In genomic region chr11:86923993-86924766, GRCh38 we compare ENCODE assay signal across 1 cellular context.
A peak's percentile ranks its signal among the peaks of the same experiment; 100 is the strongest.
TF ChIP-seq lines count a peak whose summit lies in the region.

No MANE protein-coding gene starts in this region.

TF ChIP-seq in HepG2, 621 proteins besides CTCF, POLR2A, EP300 and RAD21 (continued from another document and continues in another):
- TF ChIP-seq DDIT3 (CRISPR knock-in tag; IDR thresholded peaks at IDR 0.05) (0 out of 2 replicates have a peak, but pooled peaks have one; percentile 66), ARID2 (CRISPR knock-in tag; IDR thresholded peaks at IDR 0.05; ENCODE audit: borderline replicate concordance) (no peak), ELF4 (CRISPR knock-in tag; IDR thresholded peaks at IDR 0.05; ENCODE audit: borderline replicate concordance) (no peak), TCF7 (IDR thresholded peaks at IDR 0.05; ENCODE audit: low read depth) (no peak), ISL2 (CRISPR knock-in tag; IDR thresholded peaks at IDR 0.05) (no peak), SNAPC2 (CRISPR knock-in tag; IDR thresholded peaks at IDR 0.05) (no peak), ERF (CRISPR knock-in tag; IDR thresholded peaks at IDR 0.05) (0 out of 2 replicates have a peak, but pooled peaks have one; percentile 51), CHCHD3 (CRISPR knock-in tag; IDR thresholded peaks at IDR 0.05) (no peak), ZNF263 (CRISPR knock-in tag; IDR thresholded peaks at IDR 0.05) (peak; percentile 68), RARA (CRISPR knock-in tag; IDR thresholded peaks at IDR 0.05) (peak; percentile 61), FOXO4 (CRISPR knock-in tag; conservative IDR thresholded peaks at IDR 0.05) (no peak), CBFB (CRISPR knock-in tag; IDR thresholded peaks at IDR 0.05) (no peak), ZNF451 (CRISPR knock-in tag; IDR thresholded peaks at IDR 0.05) (no peak), SOX13 (IDR thresholded peaks at IDR 0.05) (no peak), SOX13 (CRISPR knock-in tag; conservative IDR thresholded peaks at IDR 0.05 in 1 of 2, IDR thresholded peaks at IDR 0.05 in 1 of 2) (peak in 1 of 2 experiments; percentile 34; a peak in 2 of 4 replicates), SP4 (CRISPR knock-in tag; IDR thresholded peaks at IDR 0.05) (no peak), ATAD3A (CRISPR knock-in tag; IDR thresholded peaks at IDR 0.05) (no peak), LCORL (IDR thresholded peaks at IDR 0.05) (0 out of 2 replicates have a peak, but pooled peaks have one; percentile 15), LCORL (CRISPR knock-in tag; IDR thresholded peaks at IDR 0.05) (peak; percentile 63; the same call in 1 of the 2 replicates), NR2F1 (CRISPR knock-in tag; IDR thresholded peaks at IDR 0.05) (no peak), ZNF768 (CRISPR knock-in tag; IDR thresholded peaks at IDR 0.05) (no peak), ZNF326 (CRISPR knock-in tag; IDR thresholded peaks at IDR 0.05; ENCODE audit: borderline replicate concordance) (no peak), ZNF780A (CRISPR knock-in tag; IDR thresholded peaks at IDR 0.05) (no peak), ZNF572 (CRISPR knock-in tag; IDR thresholded peaks at IDR 0.05) (no peak), ZNF770 (CRISPR knock-in tag; IDR thresholded peaks at IDR 0.05) (no peak), ZNF607 (CRISPR knock-in tag; IDR thresholded peaks at IDR 0.05; ENCODE audit: borderline replicate concordance) (peak; percentile 49; the same call in 1 of the 2 replicates), MEF2D (CRISPR knock-in tag; IDR thresholded peaks at IDR 0.05) (no peak), HMG20B (CRISPR knock-in tag; conservative IDR thresholded peaks at IDR 0.05) (no peak), SRSF4 (IDR thresholded peaks at IDR 0.05; ENCODE audit: low read depth, low read length, poor library complexity, severe bottlenecking) (no peak), ZNF24 (IDR thresholded peaks at IDR 0.05) (no peak), ZFX (CRISPR knock-in tag; IDR thresholded peaks at IDR 0.05; ENCODE audit: low read depth) (no peak), TARDBP (CRISPR knock-in tag; IDR thresholded peaks at IDR 0.05) (no peak), SRSF9 (IDR thresholded peaks at IDR 0.05; ENCODE audit: borderline replicate concordance, insufficient read depth, low read depth, low read length, poor library complexity, severe bottlenecking) (no peak), ZNF10 (CRISPR knock-in tag; IDR thresholded peaks at IDR 0.05; ENCODE audit: borderline replicate concordance, low read depth) (no peak), ZNF614 (CRISPR knock-in tag; IDR thresholded peaks at IDR 0.05; ENCODE audit: borderline replicate concordance) (0 out of 2 replicates have a peak, but pooled peaks have one; percentile 17), GATAD2A (CRISPR knock-in tag; IDR thresholded peaks at IDR 0.05) (peak; percentile 20; the same call in 1 of the 2 replicates), SIN3A (IDR thresholded peaks at IDR 0.05; ENCODE audit: borderline replicate concordance, low read depth, low read length) (no peak), ZNF430 (CRISPR knock-in tag; IDR thresholded peaks at IDR 0.05) (peak; percentile 46; the same call in 1 of the 2 replicates), ZBTB20 (CRISPR knock-in tag; IDR thresholded peaks at IDR 0.05; ENCODE audit: borderline replicate concordance, low read depth) (no peak), ZNF503 (CRISPR knock-in tag; IDR thresholded peaks at IDR 0.05) (no peak), HES4 (CRISPR knock-in tag; IDR thresholded peaks at IDR 0.05; ENCODE audit: borderline replicate concordance) (no peak), ZNF510 (CRISPR knock-in tag; IDR thresholded peaks at IDR 0.05; ENCODE audit: low read depth) (no peak), TRAFD1 (CRISPR knock-in tag; IDR thresholded peaks at IDR 0.05; ENCODE audit: borderline replicate concordance) (no peak), MIER3 (CRISPR knock-in tag; IDR thresholded peaks at IDR 0.05; ENCODE audit: borderline replicate concordance) (no peak), ZNF256 (CRISPR knock-in tag; conservative IDR thresholded peaks at IDR 0.05) (no peak), DPF2 (CRISPR knock-in tag; IDR thresholded peaks at IDR 0.05; ENCODE audit: borderline replicate concordance, low read depth) (no peak), ZNF124 (CRISPR knock-in tag; IDR thresholded peaks at IDR 0.05) (0 out of 2 replicates have a peak, but pooled peaks have one; percentile 48), ZNF331 (CRISPR knock-in tag; IDR thresholded peaks at IDR 0.05) (0 out of 2 replicates have a peak, but pooled peaks have one; percentile 13), ATF1 (CRISPR knock-in tag; IDR thresholded peaks at IDR 0.05) (no peak), AKNA (CRISPR knock-in tag; IDR thresholded peaks at IDR 0.05; ENCODE audit: borderline replicate concordance) (no peak), ZFP36 (IDR thresholded peaks at IDR 0.05; ENCODE audit: borderline replicate concordance, low read depth, low read length, partially characterized antibody) (no peak), ZBTB7A (CRISPR knock-in tag; IDR thresholded peaks at IDR 0.05) (0 out of 2 replicates have a peak, but pooled peaks have one; percentile 22)
- TF ChIP-seq, protein P1, sequence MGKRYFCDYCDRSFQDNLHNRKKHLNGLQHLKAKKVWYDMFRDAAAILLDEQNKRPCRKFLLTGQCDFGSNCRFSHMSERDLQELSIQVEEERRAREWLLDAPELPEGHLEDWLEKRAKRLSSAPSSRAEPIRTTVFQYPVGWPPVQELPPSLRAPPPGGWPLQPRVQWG (CRISPR knock-in tag; IDR thresholded peaks at IDR 0.05; ENCODE audit: borderline replicate concordance, low read depth): no peak
- TF ChIP-seq, protein P2, sequence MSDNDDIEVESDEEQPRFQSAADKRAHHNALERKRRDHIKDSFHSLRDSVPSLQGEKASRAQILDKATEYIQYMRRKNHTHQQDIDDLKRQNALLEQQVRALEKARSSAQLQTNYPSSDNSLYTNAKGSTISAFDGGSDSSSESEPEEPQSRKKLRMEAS (IDR thresholded peaks at IDR 0.05): no peak
- TF ChIP-seq, protein P3, sequence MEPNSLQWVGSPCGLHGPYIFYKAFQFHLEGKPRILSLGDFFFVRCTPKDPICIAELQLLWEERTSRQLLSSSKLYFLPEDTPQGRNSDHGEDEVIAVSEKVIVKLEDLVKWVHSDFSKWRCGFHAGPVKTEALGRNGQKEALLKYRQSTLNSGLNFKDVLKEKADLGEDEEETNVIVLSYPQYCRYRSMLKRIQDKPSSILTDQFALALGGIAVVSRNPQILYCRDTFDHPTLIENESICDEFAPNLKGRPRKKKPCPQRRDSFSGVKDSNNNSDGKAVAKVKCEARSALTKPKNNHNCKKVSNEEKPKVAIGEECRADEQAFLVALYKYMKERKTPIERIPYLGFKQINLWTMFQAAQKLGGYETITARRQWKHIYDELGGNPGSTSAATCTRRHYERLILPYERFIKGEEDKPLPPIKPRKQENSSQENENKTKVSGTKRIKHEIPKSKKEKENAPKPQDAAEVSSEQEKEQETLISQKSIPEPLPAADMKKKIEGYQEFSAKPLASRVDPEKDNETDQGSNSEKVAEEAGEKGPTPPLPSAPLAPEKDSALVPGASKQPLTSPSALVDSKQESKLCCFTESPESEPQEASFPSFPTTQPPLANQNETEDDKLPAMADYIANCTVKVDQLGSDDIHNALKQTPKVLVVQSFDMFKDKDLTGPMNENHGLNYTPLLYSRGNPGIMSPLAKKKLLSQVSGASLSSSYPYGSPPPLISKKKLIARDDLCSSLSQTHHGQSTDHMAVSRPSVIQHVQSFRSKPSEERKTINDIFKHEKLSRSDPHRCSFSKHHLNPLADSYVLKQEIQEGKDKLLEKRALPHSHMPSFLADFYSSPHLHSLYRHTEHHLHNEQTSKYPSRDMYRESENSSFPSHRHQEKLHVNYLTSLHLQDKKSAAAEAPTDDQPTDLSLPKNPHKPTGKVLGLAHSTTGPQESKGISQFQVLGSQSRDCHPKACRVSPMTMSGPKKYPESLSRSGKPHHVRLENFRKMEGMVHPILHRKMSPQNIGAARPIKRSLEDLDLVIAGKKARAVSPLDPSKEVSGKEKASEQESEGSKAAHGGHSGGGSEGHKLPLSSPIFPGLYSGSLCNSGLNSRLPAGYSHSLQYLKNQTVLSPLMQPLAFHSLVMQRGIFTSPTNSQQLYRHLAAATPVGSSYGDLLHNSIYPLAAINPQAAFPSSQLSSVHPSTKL (CRISPR knock-in tag; IDR thresholded peaks at IDR 0.05): peak; percentile 51
